16 cellular contexts compared by ENCODE assay signal in the genomic region with DNA sequence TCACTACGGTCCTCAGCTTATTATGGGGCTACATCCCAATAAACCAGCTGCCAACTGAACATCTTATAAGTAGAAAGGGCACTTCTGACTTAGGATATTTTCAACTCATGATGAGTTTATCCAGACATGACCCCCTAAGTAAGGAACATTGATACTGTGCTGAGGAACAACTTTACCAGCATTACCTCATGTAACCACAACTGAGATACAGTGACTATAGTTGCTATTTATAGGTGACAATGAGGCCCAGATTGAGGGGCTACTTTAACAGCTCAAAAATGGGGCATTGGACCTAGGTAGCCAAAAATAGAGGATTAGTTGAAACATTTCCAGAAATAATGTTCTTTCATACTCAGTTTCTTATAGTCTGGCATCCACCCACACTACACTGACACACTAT. TPM values are rescaled to one million over a fixed set of nuclear protein-coding genes. Genes with fewer than 3 reads are reported as not detected.
DNase-seq lines count a peak whose midpoint lies in the region; ATAC-seq and TF ChIP-seq lines count a peak whose summit lies in the region.
"Had no signal": no experiment of that assay in that cellular context is flagged by ENCODE, and none has a peak within 500 bp of the region (broad histone marks: within the 10 kb centered on the region; RNA-seq: fewer than 3 reads in every experiment).

No MANE protein-coding gene starts in this region.

- H3K4me3 ChIP-seq in DND-41 (ENCODE audit: low read depth in 1 of 2, low read length in 2 of 2), result no peak overlapping the region
- no peak overlapping the region for H3K4me3 ChIP-seq in NB4 (ENCODE audit: low read depth, low read length)
- no peak overlapping the region for H3K4me3 ChIP-seq in cardiac muscle cell
- H3K4me3 ChIP-seq in adrenal gland, result no peak overlapping the region
- H3K4me3 ChIP-seq in lower leg skin (ENCODE audit: low read depth, poor library complexity, severe bottlenecking), result no peak overlapping the region
- H3K4me3 ChIP-seq: neural progenitor cell, spleen, tibial artery had no signal

- H3K36me3 Mint-ChIP-seq in nephron progenitor cell (ENCODE audit: low read depth), result peaks cover 41% of the 10 kb centered on the region

- H3K4me3 Mint-ChIP-seq in nephron progenitor cell, result no peak overlapping the region
- H3K4me3 Mint-ChIP-seq: CD4-positive, CD25-positive, alpha-beta regulatory T cell; neural progenitor cell had no signal

- ATAC-seq in DND-41 (ENCODE audit: insufficient read depth, low read depth), result peak; percentile 38; the same call in 2 of the 3 replicates
- no peak for ATAC-seq in HG02973 (IDR thresholded peaks at IDR 0.05; ENCODE audit: unreplicated experiment)

- TF ChIP-seq POLR2A in NB4 (IDR thresholded peaks at IDR 0.05; ENCODE audit: extremely low read depth, insufficient read length) (no peak), adrenal gland (IDR thresholded peaks at IDR 0.05) (no peak), lower leg skin (IDR thresholded peaks at IDR 0.05) (no peak)

- H3K36me3 ChIP-seq in DND-41 (ENCODE audit: insufficient read depth, low read length) (peaks cover 54% of the 10 kb centered on the region), cardiac muscle cell (peaks cover 26% of the 10 kb centered on the region), adrenal gland (replicated peaks in 1 of 2) (peaks cover 0 to 28% of the 10 kb centered on the region in 2 donors)
- H3K36me3 ChIP-seq: neural progenitor cell had no signal

- H3K27me3 Mint-ChIP-seq in nephron progenitor cell (ENCODE audit: low read depth, poor library complexity), result no peaks in the 10 kb centered on the region
- H3K27me3 Mint-ChIP-seq: CD4-positive, CD25-positive, alpha-beta regulatory T cell had no signal

- peaks cover 18% of the 10 kb centered on the region; the same call in 1 of the 2 replicates for H4K20me1 ChIP-seq in DND-41 (ENCODE audit: insufficient read depth, low read length)

- no peaks in the 10 kb centered on the region for H3K9me3 Mint-ChIP-seq in nephron progenitor cell
- H3K9me3 Mint-ChIP-seq: CD4-positive, CD25-positive, alpha-beta regulatory T cell; neural progenitor cell had no signal

- WGBS in adrenal gland, 4 donors, result 64 to 83% (median 72%) methylated on average over 1 of the region's 1 CpG
- WGBS in lower leg skin, 2 donors, result 45 to 48% methylated on average over 1 of the region's 1 CpG

- no peak overlapping the region for H2AFZ ChIP-seq in DND-41 (ENCODE audit: low read depth, low read length)
- H2AFZ ChIP-seq: neural progenitor cell had no signal

- H3K27me3 ChIP-seq in DND-41 (ENCODE audit: insufficient read depth, low read length, poor library complexity) (no peaks in the 10 kb centered on the region), cardiac muscle cell (no peaks in the 10 kb centered on the region), adrenal gland (no peaks in the 10 kb centered on the region)
- H3K27me3 ChIP-seq: neural progenitor cell, spleen, tibial artery had no signal

- no peak overlapping the region for H3K4me2 ChIP-seq in DND-41 (ENCODE audit: insufficient read depth, low read length)
- H3K4me2 ChIP-seq: neural progenitor cell had no signal

- H3K4me1 ChIP-seq in DND-41 (ENCODE audit: insufficient read depth, low read length) (no peaks in the 10 kb centered on the region), cardiac muscle cell (ENCODE audit: low read depth) (peaks cover 23% of the 10 kb centered on the region), adrenal gland (replicated peaks in 1 of 2) (no peaks in the 10 kb centered on the region)
- H3K4me1 ChIP-seq: neural progenitor cell, tibial artery had no signal

- DNase-seq in DND-41 (no peak), GM20000 (ENCODE audit: low spot score) (peak; percentile 25), NB4 (ENCODE audit: low read depth) (peak; percentile 44), cardiac muscle cell (ENCODE audit: low read depth in 1 of 2, low spot score in 1 of 2) (peak in 1 of 2 donors; percentile 37), adrenal gland (no peak), lower leg skin (ENCODE audit: low spot score in 2 of 2) (no peak), nephron progenitor cell (no peak)
- DNase-seq: CD4-positive, CD25-positive, alpha-beta regulatory T cell; glutamatergic neuron; NCI-H524; SHP77 treated with DMSO at 0.1 percent for 48 hours; spleen; tibial artery had no signal

- intact Hi-C loops in adrenal gland (cut with DNase I) (no loop called here), lower leg skin (cut with DNase I; ENCODE audit: low total_unique reads) (no loop called here)

- H3K9me3 ChIP-seq in DND-41 (ENCODE audit: insufficient read depth, low read length, severe bottlenecking) (no peaks in the 10 kb centered on the region), cardiac muscle cell (ENCODE audit: low read depth) (no peaks in the 10 kb centered on the region), adrenal gland (replicated peaks in 1 of 3) (no peaks in the 10 kb centered on the region)
- H3K9me3 ChIP-seq: spleen, tibial artery had no signal

- H3K4me1 Mint-ChIP-seq in nephron progenitor cell, result peaks cover 25% of the 10 kb centered on the region

- peaks cover 18% of the 10 kb centered on the region for H3K79me2 ChIP-seq in DND-41 (ENCODE audit: insufficient read depth, low read length)

- H3K27ac ChIP-seq in DND-41 (ENCODE audit: low read length) (no peak overlapping the region), cardiac muscle cell (peak overlapping the region; percentile 82), adrenal gland (no peak overlapping the region)
- H3K27ac ChIP-seq: neural progenitor cell, spleen, tibial artery, VCaP had no signal

- TF ChIP-seq CTCF in DND-41 (IDR thresholded peaks at IDR 0.05; ENCODE audit: borderline replicate concordance, extremely low read depth, low read length, poor library complexity, severe bottlenecking) (no peak), GM20000 (IDR thresholded peaks at IDR 0.05; ENCODE audit: extremely low read depth, missing control alignments) (no peak), NB4 (IDR thresholded peaks at IDR 0.05; ENCODE audit: low read depth, low read length) (no peak), cardiac muscle cell (IDR thresholded peaks at IDR 0.05; ENCODE audit: low read depth, low read length) (no peak), adrenal gland (IDR thresholded peaks at IDR 0.05) (no peak), lower leg skin (IDR thresholded peaks at IDR 0.05) (no peak), nephron progenitor cell (IDR thresholded peaks at IDR 0.05) (no peak)

- no peak overlapping the region for H3K9ac ChIP-seq in DND-41 (ENCODE audit: low read depth, low read length)
- H3K9ac ChIP-seq: neural progenitor cell had no signal

- H3K27ac Mint-ChIP-seq in nephron progenitor cell, result no peak overlapping the region
- H3K27ac Mint-ChIP-seq: CD4-positive, CD25-positive, alpha-beta regulatory T cell; neural progenitor cell had no signal

RNA-seq across cellular contexts. Expression of gene SAP18, which starts 9.6 kb away (rescaled TPM):
- total RNA-seq in cardiac muscle cell (58.9 and 63.4 TPM in 2 replicates), adrenal gland (100 to 1,000 TPM in 5 of 8 donors, 10 to 100 TPM in 3; 55.2 to 323 (median 169) TPM), lower leg skin (10 to 100 TPM; 51.8 to 91.3 (median 56.3) TPM)
- polyA plus RNA-seq in cardiac muscle cell (406 and 443 TPM in 2 replicates), adrenal gland (100 to 1,000 TPM in 2 of 3 donors, 10 to 100 TPM in 1; 97.1 to 259 (median 223) TPM)

RNA-seq across cellular contexts. Expression of gene SKA3, which starts 26.8 kb away (rescaled TPM):
- total RNA-seq in cardiac muscle cell, result 4.1 and 7.8 TPM in 2 replicates
- 5.1 and 16.9 TPM in 2 replicates for polyA plus RNA-seq in cardiac muscle cell
- 1 to 10 TPM in 3 of 8 donors, under 1 TPM in 4, not detected in 1; 0.28 to 3.4 (median 0.90) TPM for total RNA-seq in adrenal gland
- polyA plus RNA-seq in adrenal gland, result 1 to 10 TPM in 1 of 3 donors, under 1 TPM in 2; 0.16 to 1.4 (median 0.37) TPM
- total RNA-seq in lower leg skin, result 10 to 100 TPM in 1 of 4 donors, 1 to 10 TPM in 2, under 1 TPM in 1; 0.53 to 15.3 (median 2.0) TPM

RNA-seq across cellular contexts. Expression of gene MRPL57, which starts 26.9 kb away (rescaled TPM):
- total RNA-seq in cardiac muscle cell (40.9 and 74.1 TPM in 2 replicates), adrenal gland (10 to 100 TPM; 28.5 to 71.0 (median 36.4) TPM), lower leg skin (10 to 100 TPM; 27.2 to 42.1 (median 29.8) TPM)
- polyA plus RNA-seq in cardiac muscle cell (55.3 and 60.4 TPM in 2 replicates), adrenal gland (10 to 100 TPM; 29.9 to 54.3 (median 35.6) TPM)

Comparison
In these comparisons a context has a peak if more than half of its experiments do, and no peak if none do; other contexts are left out.
1. DNase-seq: peak in GM20000 (single experiment) and NB4 (single experiment); none in DND-41 (single experiment), adrenal gland (0 of 7), lower leg skin (0 of 2) and nephron progenitor cell (single experiment).